16 cellular contexts compared by ENCODE assay signal in genomic region chr1:208230668-208231529, GRCh38. TPM values are rescaled to one million over a fixed set of nuclear protein-coding genes. Genes with fewer than 3 reads are reported as not detected.
DNase-seq lines count a peak whose midpoint lies in the region; ATAC-seq and TF ChIP-seq lines count a peak whose summit lies in the region.
"Had no signal": no experiment of that assay in that cellular context is flagged by ENCODE, and none has a peak within 500 bp of the region (broad histone marks: within the 10 kb centered on the region; RNA-seq: fewer than 3 reads in every experiment).

No MANE protein-coding gene starts in this region.

- no peak for TF ChIP-seq POLR2A in thyroid gland (IDR thresholded peaks at IDR 0.05)

- H3K27ac ChIP-seq in coronary artery (peak overlapping the region; percentile 1 to 76), thyroid gland (peak overlapping the region; percentile 52 to 54 (median 54))
- H3K27ac ChIP-seq: BLaER1, Peyer's patch, right lobe of liver had no signal

- H3K4me3 Mint-ChIP-seq in mesothelial cell of epicardium, result no peak overlapping the region
- H3K4me3 Mint-ChIP-seq in Calu3 (ENCODE audit: low read depth, unreplicated experiment), result no peak overlapping the region
- H3K4me3 Mint-ChIP-seq: activated naive CD4-positive, alpha-beta T cell treated with anti-CD3 and anti-CD28 coated beads, Interleukin-2, amount 10 ng/mL, durations not matched to agents 7 days and 5 days; dendritic cell treated with granulocyte-macrophage colony-stimulating factor and Interleukin-4, amounts not matched to agents 40 ng/mL and 50 ng/mL, for 4 days had no signal

- CTCF ChIA-PET in Calu3 (lab: Charles Lee), result interaction anchor here (1.5 kb wide), 1 partner anchor 11 kb away, joined by 3 read pairs; no protein-coding TSS in a partner anchor

- H3K27ac Mint-ChIP-seq in mesothelial cell of epicardium, result peak overlapping the region; percentile 80
- no peak overlapping the region for H3K27ac Mint-ChIP-seq in Calu3 (ENCODE audit: unreplicated experiment)
- H3K27ac Mint-ChIP-seq: activated naive CD4-positive, alpha-beta T cell treated with anti-CD3 and anti-CD28 coated beads, Interleukin-2, amount 10 ng/mL, durations not matched to agents 7 days and 5 days; dendritic cell treated with granulocyte-macrophage colony-stimulating factor and Interleukin-4, amounts not matched to agents 40 ng/mL and 50 ng/mL, for 4 days had no signal

- whole genome bisulfite sequencing in thyroid gland, 2 donors, result 37 to 52% methylated on average over 15 of the region's 15 CpGs

- H3K9me3 Mint-ChIP-seq in mesothelial cell of epicardium, result no peaks in the 10 kb centered on the region
- no peaks in the 10 kb centered on the region for H3K9me3 Mint-ChIP-seq in Calu3 (ENCODE audit: low read depth, unreplicated experiment)
- H3K9me3 Mint-ChIP-seq: activated naive CD4-positive, alpha-beta T cell treated with anti-CD3 and anti-CD28 coated beads, Interleukin-2, amount 10 ng/mL, durations not matched to agents 7 days and 5 days; dendritic cell treated with granulocyte-macrophage colony-stimulating factor and Interleukin-4, amounts not matched to agents 40 ng/mL and 50 ng/mL, for 4 days had no signal

- no peak for ATAC-seq in GM18909 (IDR thresholded peaks at IDR 0.05; ENCODE audit: poor library complexity, unreplicated experiment)
- no peak for ATAC-seq in HG03460 (IDR thresholded peaks at IDR 0.05; ENCODE audit: unreplicated experiment)
- ATAC-seq: right lobe of liver had no signal

- no peaks in the 10 kb centered on the region for H3K27me3 ChIP-seq in thyroid gland
- H3K27me3 ChIP-seq: BLaER1, Peyer's patch, right lobe of liver had no signal

- H3K36me3 Mint-ChIP-seq in mesothelial cell of epicardium (no peaks in the 10 kb centered on the region), Calu3 (ENCODE audit: insufficient read depth, unreplicated experiment) (no peaks in the 10 kb centered on the region)
- H3K36me3 Mint-ChIP-seq: activated naive CD4-positive, alpha-beta T cell treated with anti-CD3 and anti-CD28 coated beads, Interleukin-2, amount 10 ng/mL, durations not matched to agents 7 days and 5 days had no signal

- H3K4me1 Mint-ChIP-seq in mesothelial cell of epicardium (peaks cover 58% of the 10 kb centered on the region), Calu3 (ENCODE audit: low read depth, unreplicated experiment) (peaks cover 16% of the 10 kb centered on the region)

- H3K9me3 ChIP-seq in thyroid gland, result no peaks in the 10 kb centered on the region
- H3K9me3 ChIP-seq: BLaER1, Peyer's patch, right lobe of liver had no signal

- no peaks in the 10 kb centered on the region for H3K36me3 ChIP-seq in thyroid gland
- H3K36me3 ChIP-seq: BLaER1, Peyer's patch, right lobe of liver had no signal

- DNase-seq in NCI-H524 treated with DMSO at 0.1 percent for 48 hours (lab: John Stamatoyannopoulos, UW) (peak; percentile 16), coronary artery (ENCODE audit: low spot score) (no peak), mesothelial cell of epicardium (ENCODE audit: low spot score in 2 of 2, unreplicated experiment in 2 of 2) (no peak), thyroid gland (peak; percentile 61 to 86), Calu3 (no peak)
- DNase-seq: activated naive CD4-positive, alpha-beta T cell treated with anti-CD3 and anti-CD28 coated beads, Interleukin-2, amount 10 ng/mL, durations not matched to agents 7 days and 5 days; KG1; NCI-H1048; NCI-H2171; Peyer's patch; right lobe of liver; stimulated activated CD4-positive, alpha-beta T cell treated with anti-CD3 and anti-CD28 coated beads, Interleukin-1b, Interleukin-23, amount 100 ng/mL, for 48 hours had no signal

- H3K4me3 ChIP-seq in coronary artery (no peak overlapping the region), thyroid gland (replicated peaks in 1 of 3) (no peak overlapping the region)
- H3K4me3 ChIP-seq: BLaER1, Peyer's patch, right lobe of liver had no signal

- no peaks in the 10 kb centered on the region for H3K27me3 Mint-ChIP-seq in mesothelial cell of epicardium (ENCODE audit: low read depth)
- no peaks in the 10 kb centered on the region for H3K27me3 Mint-ChIP-seq in Calu3 (ENCODE audit: unreplicated experiment)

- intact Hi-C loops in thyroid gland (cut with DNase I), result loop anchor here (10.0 kb wide), 1 partner anchor 46 kb away; no protein-coding TSS in a partner anchor
- intact Hi-C loops in Calu3 (cut with micrococcal nuclease; ENCODE audit: unreplicated experiment), result no loop called here

- TF ChIP-seq CTCF in coronary artery (IDR thresholded peaks at IDR 0.05), result no peak
- TF ChIP-seq CTCF in mesothelial cell of epicardium (IDR thresholded peaks at IDR 0.05; ENCODE audit: unreplicated experiment), result no peak
- no peak for TF ChIP-seq CTCF in thyroid gland (IDR thresholded peaks at IDR 0.05)
- TF ChIP-seq CTCF in Calu3 (IDR thresholded peaks at IDR 0.05; ENCODE audit: unreplicated experiment), result no peak

- H3K4me1 ChIP-seq in thyroid gland, result peaks cover 92% of the 10 kb centered on the region in 2 donors

- BruUV-seq in Calu3 (replicated peaks; lab: Mats Ljungman, UMichigan), result no TSS peak

RNA-seq across cellular contexts. Expression of gene PLXNA2, which starts 13.3 kb away (rescaled TPM):
- total RNA-seq in mesothelial cell of epicardium (13.2 to 16.5 TPM (median 14.7 TPM) in 3 replicates), thyroid gland (10 to 100 TPM; 12.2 to 45.7 (median 21.8) TPM), Calu3 (2022) (16.2 and 21.9 TPM in 2 replicates)

Comparison
In these comparisons a context has a peak if more than half of its experiments do, and no peak if none do; other contexts are left out.
1. DNase-seq: peak in NCI-H524 treated with DMSO at 0.1 percent for 48 hours (single experiment) and thyroid gland (2 of 2); none in coronary artery (single experiment), mesothelial cell of epicardium (0 of 2) and Calu3 (single experiment).